ENCODE assay signal across 23 cellular contexts in genomic region chr5:158380661-158381060, GRCh38.
"Had no signal": no experiment of that assay in that cellular context is flagged by ENCODE, and none has a peak within 500 bp of the region (broad histone marks: within the 10 kb centered on the region; RNA-seq: fewer than 3 reads in every experiment).

No MANE protein-coding gene starts in this region.

- H3K27ac ChIP-seq: brain microvascular endothelial cell, hepatocyte, ovary, right lobe of liver, suprapubic skin, vagina had no signal

- H3K36me3 ChIP-seq: brain microvascular endothelial cell, ovary, right lobe of liver, suprapubic skin, vagina had no signal

- H3K27me3 ChIP-seq: brain microvascular endothelial cell, hepatocyte, ovary, right lobe of liver, suprapubic skin, vagina had no signal

- H3K9me3 ChIP-seq: ovary, right lobe of liver, vagina had no signal

- DNase-seq: activated CD8-positive, alpha-beta memory T cell treated with anti-CD3 and anti-CD28 coated beads for 24 hours; activated CD8-positive, alpha-beta memory T cell treated with anti-CD3 and anti-CD28 coated beads, Interleukin-2, amount 50 U/mL, for 48 hours; activated effector memory CD4-positive, alpha-beta T cell treated with Interleukin-2 at 50 U/mL for 16 hours; activated naive CD4-positive, alpha-beta T cell treated with anti-CD3 and anti-CD28 coated beads, Interleukin-2, amount 10 ng/mL, durations not matched to agents 7 days and 5 days; activated naive CD8-positive, alpha-beta T cell treated with anti-CD3 and anti-CD28 coated beads, Interleukin-2, amount 50 U/mL, for 24 hours; activated T-cell treated with anti-CD3 and anti-CD28 coated beads, Interleukin-2, amount 50 U/mL, for 48 hours; aorta; brain microvascular endothelial cell; cerebellar nuclear complex; effector CD4-positive, alpha-beta T cell; kidney; left ventricle myocardium superior; naive thymus-derived CD8-positive, alpha-beta T cell; ovary; right lobe of liver; small intestine; stimulated activated CD4-positive, alpha-beta T cell treated with anti-CD3 and anti-CD28 coated beads, Interleukin-15, amount 100 ng/mL, for 24 hours; stimulated activated CD4-positive, alpha-beta T cell treated with anti-CD3 and anti-CD28 coated beads, Interleukin-2, amount 100 ng/mL, for 48 hours; T-cell; trophoblast cell had no signal

- H3K4me3 ChIP-seq: hepatocyte, ovary, right lobe of liver, suprapubic skin, vagina had no signal

- FAIRE-seq: kidney, small intestine had no signal

- H3K4me2 ChIP-seq: hepatocyte had no signal
